Comparison of ENCODE assay signal across 15 cellular contexts in genomic region chr1:98331232-98331631, GRCh38.
A peak's percentile ranks its signal among the peaks of the same experiment; 100 is the strongest.
DNase-seq lines count a peak whose midpoint lies in the region; FAIRE-seq and TF ChIP-seq lines count a peak whose summit lies in the region.
"Had no signal": no experiment of that assay in that cellular context is flagged by ENCODE, and none has a peak within 500 bp of the region (broad histone marks: within the 10 kb centered on the region; RNA-seq: fewer than 3 reads in every experiment).

No MANE protein-coding gene starts in this region.

- H2BK15ac ChIP-seq in neuronal stem cell (ENCODE audit: low read length) = no peak overlapping the region

- no peak overlapping the region for H2BK120ac ChIP-seq in neuronal stem cell (ENCODE audit: low read depth, low read length)

- H3K14ac ChIP-seq in neuronal stem cell (ENCODE audit: low read length) = no peak overlapping the region

- no peak overlapping the region for H4K8ac ChIP-seq in neuronal stem cell (ENCODE audit: low read depth, low read length)

- H2AK5ac ChIP-seq in neuronal stem cell (ENCODE audit: low read depth, low read length) = no peak overlapping the region

- no TSS peak for BruUV-seq in endothelial cell of umbilical vein (replicated peaks; lab: Mats Ljungman, UMichigan)

- POLR2A ChIA-PET in endothelial cell of umbilical vein (lab: Charles Lee) = no interaction called here

- H2BK12ac ChIP-seq in neuronal stem cell (ENCODE audit: low read length) = no peak overlapping the region

- no peak for TF ChIP-seq CTCF in endothelial cell of umbilical vein (IDR thresholded peaks at IDR 0.05; ENCODE audit: extremely low read depth in 1 of 2, insufficient read depth in 1 of 2, low read depth in 1 of 2, low read length in 2 of 2)

- H3K4me3 ChIP-seq in SJSA1 (no peak overlapping the region), endothelial cell of umbilical vein (replicated peaks in 1 of 3; ENCODE audit: insufficient read depth in 1 of 3, low read depth in 1 of 3, low read length in 3 of 3) (no peak overlapping the region), neuronal stem cell (ENCODE audit: low read length in 2 of 2) (no peak overlapping the region)
- H3K4me3 ChIP-seq: BLaER1, skin epidermis had no signal

- H2AFZ ChIP-seq in endothelial cell of umbilical vein (ENCODE audit: low read depth, low read length) (peak overlapping the region; percentile 55), neuronal stem cell (ENCODE audit: low read length) (peak overlapping the region; percentile 5)

- intact Hi-C loops in endothelial cell of umbilical vein (cut with micrococcal nuclease) = no loop called here

- no peak overlapping the region for H3K4me2 ChIP-seq in endothelial cell of umbilical vein (ENCODE audit: insufficient read depth, low read length)
- H3K4me2 ChIP-seq in neuronal stem cell (ENCODE audit: insufficient read depth, low read length, poor library complexity, severe bottlenecking) = no peak overlapping the region
- H3K4me2 ChIP-seq: BLaER1 had no signal

- FAIRE-seq in H54 (lab: Jason Lieb, UNC) (peak; percentile 93), endothelial cell of umbilical vein (lab: Jason Lieb, UNC) (no peak)
- FAIRE-seq: frontal cortex, H1 had no signal

- H3K9me3 ChIP-seq in SJSA1 (replicated peaks) (no peaks in the 10 kb centered on the region), endothelial cell of umbilical vein (replicated peaks; ENCODE audit: control insufficient read depth, insufficient read depth, low read length) (no peaks in the 10 kb centered on the region), neuronal stem cell (replicated peaks in 1 of 2; ENCODE audit: control insufficient read depth in 2 of 2, insufficient read depth in 1 of 2, low read depth in 1 of 2, low read length in 2 of 2) (no peaks in the 10 kb centered on the region)
- H3K9me3 ChIP-seq: BLaER1 had no signal

- TF ChIP-seq POLR2A in H54 (IDR thresholded peaks at IDR 0.05; ENCODE audit: low read depth, low read length) (no peak), endothelial cell of umbilical vein (IDR thresholded peaks at IDR 0.05; ENCODE audit: low read depth, low read length) (no peak)

- WGBS in neuronal stem cell (ENCODE audit: extremely low coverage in 2 of 2, insufficient read length in 2 of 2, insufficient replicate concordance in 1 of 2), 2 donors = no CpG with 5 or more reads among the region's 3 CpGs

- no peak overlapping the region for H4K91ac ChIP-seq in neuronal stem cell (ENCODE audit: low read depth, low read length, poor library complexity)

- no peak overlapping the region for H3K4ac ChIP-seq in neuronal stem cell (ENCODE audit: low read length)

- H2BK5ac ChIP-seq in neuronal stem cell (ENCODE audit: low read length) = no peak overlapping the region

- no peak for DNase-seq in H54 (ENCODE audit: insufficient read length, low spot score)
- DNase-seq in SJSA1 (ENCODE audit: low read depth in 1 of 2, low spot score in 2 of 2) = no peak
- peak; percentile 32 for DNase-seq in endothelial cell of umbilical vein (ENCODE audit: low read depth, low spot score)
- no peak for DNase-seq in neuronal stem cell (ENCODE audit: low spot score)
- no peak for DNase-seq in GM19238 (ENCODE audit: insufficient read length, low spot score)
- no peak for DNase-seq in iPS-NIHi7 (ENCODE audit: extremely low spot score)
- no peak for DNase-seq in stimulated activated CD4-positive, alpha-beta T cell treated with anti-CD3 and anti-CD28 coated beads, Interleukin-12 subunit alpha, Interleukin-12 subunit beta, amount 100 ng/mL, for 4 hours
- no peak for DNase-seq in MV-4-11 (lab: John Stamatoyannopoulos, UW)
- DNase-seq: DMS53; NCI-H1105 treated with DMSO at 0.1 percent for 48 hours; stimulated activated naive CD8-positive, alpha-beta T cell treated with anti-CD3 and anti-CD28 coated beads, Interleukin-15, Interleukin-2, amounts not matched to agents 100 U/mL and 50 U/mL, for 24 hours had no signal

- H3K79me1 ChIP-seq in neuronal stem cell (ENCODE audit: low read depth, low read length) = no peaks in the 10 kb centered on the region

- no peaks in the 10 kb centered on the region for H3K79me2 ChIP-seq in endothelial cell of umbilical vein (ENCODE audit: control insufficient read depth, insufficient read depth, low read length)

- peak overlapping the region; percentile 4; the same call in 1 of the 2 replicates for H3K27ac ChIP-seq in SJSA1
- no peak overlapping the region for H3K27ac ChIP-seq in endothelial cell of umbilical vein (ENCODE audit: insufficient read depth, low read depth, low read length)
- H3K27ac ChIP-seq in neuronal stem cell (replicated peaks; ENCODE audit: low read length) = no peak overlapping the region
- H3K27ac ChIP-seq: BLaER1, skin epidermis had no signal

- H3K4me1 ChIP-seq in SJSA1 (replicated peaks) = peaks cover 30% of the 10 kb centered on the region
- H3K4me1 ChIP-seq in endothelial cell of umbilical vein (ENCODE audit: control insufficient read depth, extremely low read depth, insufficient read depth, low read length) = peaks cover 41% of the 10 kb centered on the region
- H3K4me1 ChIP-seq in neuronal stem cell (ENCODE audit: control insufficient read depth in 2 of 2, insufficient read depth in 1 of 2, low read depth in 1 of 2, low read length in 2 of 2) = peaks cover 0 to 2% of the 10 kb centered on the region in 2 donors
- H3K4me1 ChIP-seq: BLaER1 had no signal

- no peaks in the 10 kb centered on the region for H4K20me1 ChIP-seq in endothelial cell of umbilical vein (replicated peaks; ENCODE audit: control insufficient read depth, extremely low read depth, insufficient read depth, low read length)
- H4K20me1 ChIP-seq: BLaER1 had no signal

- CTCF ChIA-PET in endothelial cell of umbilical vein (lab: Charles Lee) = interaction anchor here (1.0 kb wide), 1 partner anchor 137 kb away, joined by 3 read pairs; no protein-coding TSS in a partner anchor

- H3K9me1 ChIP-seq in endothelial cell of umbilical vein (replicated peaks; ENCODE audit: control insufficient read depth, extremely low read depth, insufficient read depth, low read length) = no peaks in the 10 kb centered on the region

- H3K23ac ChIP-seq in neuronal stem cell (ENCODE audit: low read depth, low read length, poor library complexity) = no peak overlapping the region

- no peaks in the 10 kb centered on the region for H3K27me3 ChIP-seq in SJSA1 (replicated peaks)
- H3K27me3 ChIP-seq in endothelial cell of umbilical vein (ENCODE audit: control insufficient read depth in 2 of 2, insufficient read depth in 2 of 2, low read length in 2 of 2) = no peaks in the 10 kb centered on the region
- H3K27me3 ChIP-seq in neuronal stem cell (ENCODE audit: control insufficient read depth in 3 of 3, insufficient read depth in 3 of 3, low read depth in 1 of 3, low read length in 3 of 3) = no peaks in the 10 kb centered on the region
- H3K27me3 ChIP-seq: BLaER1 had no signal

- dilution Hi-C loops in endothelial cell of umbilical vein (cut with MboI; ENCODE audit: extremely low pct_ligation_motif_present, low sequenced_read_pairs) = no loop called here

- H3K36me3 ChIP-seq in SJSA1 = no peaks in the 10 kb centered on the region
- no peaks in the 10 kb centered on the region for H3K36me3 ChIP-seq in endothelial cell of umbilical vein (ENCODE audit: control insufficient read depth in 2 of 2, extremely low read depth in 1 of 2, insufficient read depth in 2 of 2, low read length in 2 of 2)
- H3K36me3 ChIP-seq in neuronal stem cell (replicated peaks in 1 of 2; ENCODE audit: control insufficient read depth in 2 of 2, insufficient read depth in 2 of 2, low read length in 2 of 2) = no peaks in the 10 kb centered on the region
- H3K36me3 ChIP-seq: BLaER1 had no signal

- H3K9ac ChIP-seq in endothelial cell of umbilical vein (replicated peaks; ENCODE audit: extremely low read depth, insufficient read depth, low read length) = no peak overlapping the region
- H3K9ac ChIP-seq in neuronal stem cell (ENCODE audit: low read depth, low read length, poor library complexity) = no peak overlapping the region
- H3K9ac ChIP-seq: BLaER1 had no signal

- H3K18ac ChIP-seq in neuronal stem cell (ENCODE audit: low read length) = no peak overlapping the region

TF ChIP-seq in endothelial cell of umbilical vein, 7 proteins besides CTCF, POLR2A, EP300 and RAD21:
- TF ChIP-seq JUN (IDR thresholded peaks at IDR 0.05; ENCODE audit: borderline replicate concordance, insufficient read depth, insufficient read length, low read depth) (no peak), MAX (IDR thresholded peaks at IDR 0.05; ENCODE audit: insufficient read depth, insufficient read length) (no peak), MYC (IDR thresholded peaks at IDR 0.05; ENCODE audit: low read depth, low read length) (no peak)
TF ChIP-seq in endothelial cell of umbilical vein: peak in this region for 0.
